In the genomic region with DNA sequence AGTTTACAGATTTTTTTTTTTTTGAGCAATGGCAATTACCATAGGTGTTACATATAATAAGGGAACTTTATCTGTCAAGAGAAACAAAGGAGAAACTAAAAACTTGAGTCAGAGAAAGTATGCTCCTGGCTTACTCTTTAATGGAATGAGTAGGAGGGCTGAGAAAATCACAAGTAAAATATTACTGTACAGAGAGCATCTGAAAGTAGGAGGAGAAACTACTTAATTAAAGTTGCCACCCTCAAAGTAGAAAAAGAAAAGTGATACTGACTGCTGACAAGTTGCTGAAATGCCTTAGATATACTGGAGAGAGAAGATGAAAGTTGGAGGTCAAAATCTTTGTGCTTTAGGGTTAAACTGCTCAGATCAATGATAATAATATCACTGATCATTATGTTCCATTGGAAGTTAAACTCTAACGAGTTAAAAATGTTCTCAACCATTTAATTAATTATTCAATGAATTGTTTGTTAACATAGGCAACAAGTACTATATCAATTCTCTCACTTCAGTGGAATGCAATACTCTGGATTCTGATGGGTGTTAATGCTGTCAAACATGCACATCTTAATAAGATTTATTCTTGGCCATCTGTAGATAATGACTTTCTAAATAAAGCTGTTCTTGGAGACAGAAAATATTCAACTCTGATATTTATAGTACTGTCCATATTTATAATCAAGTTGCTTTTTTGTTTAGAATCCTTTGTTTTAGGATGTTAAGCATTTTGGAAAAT, we compare ENCODE assay signal across 13 cellular contexts.
A peak's percentile ranks its signal among the peaks of the same experiment; 100 is the strongest.
DNase-seq lines count a peak whose midpoint lies in the region; ATAC-seq, FAIRE-seq and TF ChIP-seq lines count a peak whose summit lies in the region.
"Had no signal": no experiment of that assay in that cellular context is flagged by ENCODE, and none has a peak within 500 bp of the region (broad histone marks: within the 10 kb centered on the region; RNA-seq: fewer than 3 reads in every experiment).

No MANE protein-coding gene starts in this region.

- no peaks in the 10 kb centered on the region for H3K9me3 Mint-ChIP-seq in activated CD4-positive, alpha-beta memory T cell treated with anti-CD3 and anti-CD28 coated beads, Interleukin-2, amount 10 ng/mL, durations not matched to agents 7 days and 5 days
- no peaks in the 10 kb centered on the region for H3K9me3 Mint-ChIP-seq in T-helper 2 cell treated with Interferon-gamma antibody and Interleukin-4, amounts not matched to agents 5 μg/mL and 100 μg/mL, for 36 hours

- FAIRE-seq in GM19239 (lab: Jason Lieb, UNC) = peak; percentile 96

- CTCF ChIA-PET in GM10248 (lab: Yijun Ruan, JAX) = interaction anchor here (0.7 kb wide), 1 partner anchor 10 kb away, joined by 3 read pairs; no protein-coding TSS in a partner anchor
- CTCF ChIA-PET in activated CD4-positive, alpha-beta memory T cell treated with anti-CD3 and anti-CD28 coated beads, Interleukin-2, amount 10 ng/mL, durations not matched to agents 7 days and 5 days (lab: Charles Lee) = no interaction called here

- H3K4me1 ChIP-seq in BE2C (no peaks in the 10 kb centered on the region), hepatocyte (ENCODE audit: insufficient read depth) (no peaks in the 10 kb centered on the region)

- no peak for TF ChIP-seq CTCF in GM10248 (IDR thresholded peaks at IDR 0.05; ENCODE audit: control extremely low read depth, extremely low read depth, low read depth, missing control alignments)
- TF ChIP-seq CTCF in BE2C (IDR thresholded peaks at IDR 0.05; ENCODE audit: low read depth, low read length) = no peak
- TF ChIP-seq CTCF in hepatocyte (IDR thresholded peaks at IDR 0.05; ENCODE audit: poor library complexity) = no peak

- no peaks in the 10 kb centered on the region for H4K20me1 ChIP-seq in hepatocyte (ENCODE audit: insufficient read depth, poor library complexity, severe bottlenecking)

- no peaks in the 10 kb centered on the region for H3K36me3 ChIP-seq in BE2C
- H3K36me3 ChIP-seq in hepatocyte (replicated peaks; ENCODE audit: insufficient read depth, low read depth) = no peaks in the 10 kb centered on the region

- peaks cover 26% of the 10 kb centered on the region for H3K4me1 Mint-ChIP-seq in activated CD4-positive, alpha-beta memory T cell treated with anti-CD3 and anti-CD28 coated beads, Interleukin-2, amount 10 ng/mL, durations not matched to agents 7 days and 5 days
- H3K4me1 Mint-ChIP-seq in T-helper 2 cell treated with Interferon-gamma antibody and Interleukin-4, amounts not matched to agents 5 μg/mL and 100 μg/mL, for 36 hours (ENCODE audit: low read depth) = peaks cover 32% of the 10 kb centered on the region

- POLR2A ChIA-PET in GM10248 (lab: Yijun Ruan, JAX) = no interaction called here
- POLR2A ChIA-PET in activated CD4-positive, alpha-beta memory T cell treated with anti-CD3 and anti-CD28 coated beads, Interleukin-2, amount 10 ng/mL, durations not matched to agents 7 days and 5 days (lab: Charles Lee) = no interaction called here

- no peak overlapping the region for H3K4me3 Mint-ChIP-seq in activated CD4-positive, alpha-beta memory T cell treated with anti-CD3 and anti-CD28 coated beads, Interleukin-2, amount 10 ng/mL, durations not matched to agents 7 days and 5 days
- no peak overlapping the region for H3K4me3 Mint-ChIP-seq in T-helper 2 cell treated with Interferon-gamma antibody and Interleukin-4, amounts not matched to agents 5 μg/mL and 100 μg/mL, for 36 hours
- H3K4me3 Mint-ChIP-seq: CD4-positive, CD25-positive, alpha-beta regulatory T cell had no signal

- no peak overlapping the region for H3K27ac ChIP-seq in hepatocyte
- H3K27ac ChIP-seq: SK-N-MC had no signal

- ATAC-seq in HG02852 (IDR thresholded peaks at IDR 0.05; ENCODE audit: unreplicated experiment) = peak; percentile 72

- H3K4me3 ChIP-seq in BE2C (ENCODE audit: low read depth, low read length) (no peak overlapping the region), hepatocyte (no peak overlapping the region)
- H3K4me3 ChIP-seq: SK-N-MC had no signal

- no peaks in the 10 kb centered on the region for H3K36me3 Mint-ChIP-seq in activated CD4-positive, alpha-beta memory T cell treated with anti-CD3 and anti-CD28 coated beads, Interleukin-2, amount 10 ng/mL, durations not matched to agents 7 days and 5 days (ENCODE audit: low read depth)
- H3K36me3 Mint-ChIP-seq in T-helper 2 cell treated with Interferon-gamma antibody and Interleukin-4, amounts not matched to agents 5 μg/mL and 100 μg/mL, for 36 hours (ENCODE audit: low read depth) = no peaks in the 10 kb centered on the region
- H3K36me3 Mint-ChIP-seq: CD4-positive, CD25-positive, alpha-beta regulatory T cell had no signal

- H3K79me2 ChIP-seq in hepatocyte = no peaks in the 10 kb centered on the region

- DNase-seq in GM10248 (ENCODE audit: extremely low spot score) (peak; percentile 29), GM19239 (ENCODE audit: insufficient read length, low spot score) (no peak), LHCN-M2 (ENCODE audit: low read depth) (peak; percentile 26), BE2C (no peak), hepatocyte (ENCODE audit: low spot score) (no peak)
- DNase-seq in activated CD4-positive, alpha-beta memory T cell treated with anti-CD3 and anti-CD28 coated beads, Interleukin-2, amount 10 ng/mL, durations not matched to agents 7 days and 5 days = no peak
- DNase-seq in T-helper 2 cell treated with Interferon-gamma antibody and Interleukin-4, amounts not matched to agents 5 μg/mL and 100 μg/mL, for 36 hours (ENCODE audit: low spot score) = no peak
- DNase-seq: activated gamma-delta T cell treated with Interleukin-2 at 50 U/mL for 16 hours, islet precursor cell, NCI-H1092 treated with DMSO at 0.1 percent for 48 hours had no signal

- H3K4me2 ChIP-seq in hepatocyte = no peak overlapping the region

- H3K9me2 ChIP-seq in hepatocyte (replicated peaks; ENCODE audit: insufficient read depth) = no peaks in the 10 kb centered on the region

- H3K27me3 ChIP-seq in BE2C (peaks cover 7% of the 10 kb centered on the region), hepatocyte (no peaks in the 10 kb centered on the region)

- no peak overlapping the region for H2AFZ ChIP-seq in hepatocyte

- no peak overlapping the region for H3K27ac Mint-ChIP-seq in activated CD4-positive, alpha-beta memory T cell treated with anti-CD3 and anti-CD28 coated beads, Interleukin-2, amount 10 ng/mL, durations not matched to agents 7 days and 5 days
- H3K27ac Mint-ChIP-seq in T-helper 2 cell treated with Interferon-gamma antibody and Interleukin-4, amounts not matched to agents 5 μg/mL and 100 μg/mL, for 36 hours = no peak overlapping the region
- H3K27ac Mint-ChIP-seq: CD4-positive, CD25-positive, alpha-beta regulatory T cell had no signal

- 73% methylated on average over 1 of the region's 1 CpG for WGBS in hepatocyte (ENCODE audit: low lambda C conversion rate, missing lambda C conversion rate)

- no peaks in the 10 kb centered on the region for H3K27me3 Mint-ChIP-seq in activated CD4-positive, alpha-beta memory T cell treated with anti-CD3 and anti-CD28 coated beads, Interleukin-2, amount 10 ng/mL, durations not matched to agents 7 days and 5 days
- H3K27me3 Mint-ChIP-seq in T-helper 2 cell treated with Interferon-gamma antibody and Interleukin-4, amounts not matched to agents 5 μg/mL and 100 μg/mL, for 36 hours (ENCODE audit: low read depth) = no peaks in the 10 kb centered on the region

- H3K9me3 ChIP-seq in BE2C (no peaks in the 10 kb centered on the region), hepatocyte (ENCODE audit: low read depth) (no peaks in the 10 kb centered on the region)

Comparison
In these comparisons a context has a peak if more than half of its experiments do, and no peak if none do; other contexts are left out.
1. DNase-seq: peak in GM10248 (single experiment) and LHCN-M2 (single experiment); none in GM19239 (single experiment), activated CD4-positive, alpha-beta memory T cell treated with anti-CD3 and anti-CD28 coated beads, Interleukin-2, amount 10 ng/mL, durations not matched to agents 7 days and 5 days (single experiment), BE2C (single experiment), hepatocyte (single experiment) and T-helper 2 cell treated with Interferon-gamma antibody and Interleukin-4, amounts not matched to agents 5 μg/mL and 100 μg/mL, for 36 hours (single experiment).